ENCODE assay signal across 21 cellular contexts in genomic region chr18:35856178-35856577, GRCh38.
DNase-seq lines count a peak whose midpoint lies in the region; ATAC-seq, FAIRE-seq and TF ChIP-seq lines count a peak whose summit lies in the region.
"Had no signal": no experiment of that assay in that cellular context is flagged by ENCODE, and none has a peak within 500 bp of the region (broad histone marks: within the 10 kb centered on the region; RNA-seq: fewer than 3 reads in every experiment).

No MANE protein-coding gene starts in this region.

- H3K4me3 ChIP-seq in GM12864 (ENCODE audit: low read depth, low read length) = no peak overlapping the region
- no peak overlapping the region for H3K4me3 ChIP-seq in Loucy (ENCODE audit: low read length, poor library complexity, severe bottlenecking)
- no peak overlapping the region for H3K4me3 ChIP-seq in K562
- H3K4me3 ChIP-seq: A549, GM23248 had no signal

- no peaks in the 10 kb centered on the region for H4K20me1 ChIP-seq in Loucy (ENCODE audit: insufficient read depth, low read length, poor library complexity, severe bottlenecking)
- no peaks in the 10 kb centered on the region for H4K20me1 ChIP-seq in K562 (replicated peaks; ENCODE audit: control insufficient read depth, insufficient read depth, low read length)

- no peak for TF ChIP-seq RAD21 in K562 (CRISPR knock-in tag; conservative IDR thresholded peaks at IDR 0.05 in 1 of 2, IDR thresholded peaks at IDR 0.05 in 1 of 2)

- H3K9ac ChIP-seq in Loucy (ENCODE audit: low read depth, low read length, poor library complexity, severe bottlenecking) (no peak overlapping the region), K562 (ENCODE audit: insufficient read depth in 1 of 2, low read depth in 2 of 2, low read length in 2 of 2) (no peak overlapping the region)
- H3K9ac ChIP-seq: GM23248 had no signal

- intact Hi-C loops in K562 (cut with micrococcal nuclease) = no loop called here

- ATAC-seq in K562 = peak; percentile 63; the same call in 1 of the 3 replicates
- ATAC-seq: A549, HepG2 had no signal

- CTCF ChIA-PET in K562 (lab: Yijun Ruan, JAX; ENCODE audit: low intra/inter-chr PET ratio) = no interaction called here

- no peak overlapping the region for H3K4me2 ChIP-seq in Loucy (ENCODE audit: low read depth, low read length, poor library complexity, severe bottlenecking)
- no peak overlapping the region for H3K4me2 ChIP-seq in K562 (ENCODE audit: insufficient read depth, low read length)
- H3K4me2 ChIP-seq: A549 had no signal

- H3K4me1 Mint-ChIP-seq in osteocyte (ENCODE audit: unreplicated experiment) = no peaks in the 10 kb centered on the region
- H3K4me1 Mint-ChIP-seq: IgD-negative memory B cell had no signal

- H3K9me1 ChIP-seq in K562 (ENCODE audit: control insufficient read depth, insufficient read depth, low read length) = no peaks in the 10 kb centered on the region

- H3K27me3 Mint-ChIP-seq in osteocyte (ENCODE audit: unreplicated experiment) = peaks cover 10% of the 10 kb centered on the region

- H3K4me3 Mint-ChIP-seq in osteocyte (ENCODE audit: unreplicated experiment) = no peak overlapping the region
- H3K4me3 Mint-ChIP-seq: CD4-positive, alpha-beta T cell; IgD-negative memory B cell had no signal

- no peaks in the 10 kb centered on the region for H3K36me3 Mint-ChIP-seq in osteocyte (ENCODE audit: unreplicated experiment)

- no peak for TF ChIP-seq POLR2A in K562 (conservative IDR thresholded peaks at IDR 0.05)

- no peak overlapping the region for H3K27ac Mint-ChIP-seq in osteocyte (ENCODE audit: unreplicated experiment)
- H3K27ac Mint-ChIP-seq: CD4-positive, alpha-beta T cell; IgD-negative memory B cell had no signal

- TF ChIP-seq EP300 in K562 (IDR thresholded peaks at IDR 0.05; ENCODE audit: low read length) = no peak

- H3K27ac ChIP-seq in K562 (ENCODE audit: extremely low read depth, low read depth, low read length) = no peak overlapping the region
- H3K27ac ChIP-seq: 22Rv1, A549, C4-2B, GM23248 had no signal

- H3K9me3 ChIP-seq in Loucy (ENCODE audit: insufficient read depth, low read depth, low read length) (no peaks in the 10 kb centered on the region), K562 (replicated peaks; ENCODE audit: control insufficient read depth, insufficient read depth, low read depth, low read length) (no peaks in the 10 kb centered on the region)
- H3K9me3 ChIP-seq: A549, Caco-2 had no signal

- H3K27me3 ChIP-seq in Loucy (ENCODE audit: insufficient read depth, low read length, poor library complexity, severe bottlenecking) (no peaks in the 10 kb centered on the region), K562 (ENCODE audit: control insufficient read depth in 2 of 2, insufficient read depth in 2 of 2, low read length in 2 of 2) (peaks cover 4 to 7% of the 10 kb centered on the region in 2 experiments; a peak in 2 of 5 replicates)

- peaks cover 5% of the 10 kb centered on the region for H3K9me3 Mint-ChIP-seq in osteocyte (ENCODE audit: unreplicated experiment)

- H3K79me2 ChIP-seq in Loucy (ENCODE audit: insufficient read depth, low read length) (no peaks in the 10 kb centered on the region), K562 (ENCODE audit: control insufficient read depth, insufficient read depth, low read length) (no peaks in the 10 kb centered on the region)

- in situ Hi-C loops in K562 (cut with MboI) = no loop called here

- no peak for FAIRE-seq in K562 (lab: Jason Lieb, UNC)
- FAIRE-seq: A549, D721Med, G401.6, GM12891, GM19239, HepG2 had no signal

- no peaks in the 10 kb centered on the region for H3K9me2 ChIP-seq in Loucy (replicated peaks; ENCODE audit: low read depth, low read length)

- H3K4me1 ChIP-seq in Loucy (ENCODE audit: insufficient read depth, low read length, poor library complexity, severe bottlenecking) (no peaks in the 10 kb centered on the region), K562 (replicated peaks in 1 of 2; ENCODE audit: control insufficient read depth in 2 of 2, insufficient read depth in 2 of 2, low read length in 2 of 2) (no peaks in the 10 kb centered on the region)
- H3K4me1 ChIP-seq: A549, Caco-2 had no signal

- POLR2A ChIA-PET in K562 (lab: Yijun Ruan, JAX) = no interaction called here

- 0% methylated on average over 3 of the region's 3 CpGs for WGBS in K562 (ENCODE audit: insufficient coverage, low coverage, missing lambda C conversion rate)

- H2AFZ ChIP-seq in Loucy (ENCODE audit: low read length) (no peak overlapping the region), K562 (ENCODE audit: low read depth, low read length) (no peak overlapping the region)
- H2AFZ ChIP-seq: GM23248 had no signal

- BruUV-seq in K562 (replicated peaks; lab: Mats Ljungman, UMichigan) = no TSS peak

- peak; percentile 14 for TF ChIP-seq CTCF in GM12864 (IDR thresholded peaks at IDR 0.05; ENCODE audit: low read depth, low read length, missing control alignments)
- TF ChIP-seq CTCF in Loucy (conservative IDR thresholded peaks at IDR 0.05; ENCODE audit: low read length) = peak; percentile 36
- TF ChIP-seq CTCF in K562 (IDR thresholded peaks at IDR 0.05 in 2 of 3, conservative IDR thresholded peaks at IDR 0.05 in 1 of 3; ENCODE audit: insufficient read depth in 2 of 3, low read depth in 1 of 3, low read length in 3 of 3) = no peak
- no peak for TF ChIP-seq CTCF in osteocyte (IDR thresholded peaks at IDR 0.05)

- no peaks in the 10 kb centered on the region for H3F3A ChIP-seq in Loucy (ENCODE audit: low read depth)

- DNase-seq in GM12864 (ENCODE audit: low read depth) (no peak), K562 (ENCODE audit: extremely low read depth in 1 of 4, low spot score in 3 of 4) (no peak), osteocyte (ENCODE audit: extremely low spot score, unreplicated experiment) (peak; percentile 10), UCSD-AML1 (lab: John Stamatoyannopoulos, UW; ENCODE audit: unreplicated experiment) (no peak), dedifferentiated amniotic fluid mesenchymal stem cell (ENCODE audit: extremely low spot score) (no peak)
- no peak for DNase-seq in effector CD4-positive, alpha-beta T cell
- DNase-seq: AML-193; Caco-2; CD4-positive, alpha-beta T cell; GM23248; HCEC 1CT had no signal

- no peaks in the 10 kb centered on the region for H3K36me3 ChIP-seq in Loucy (ENCODE audit: insufficient read depth, low read length)
- H3K36me3 ChIP-seq in K562 (ENCODE audit: control insufficient read depth, insufficient read depth, low read length) = no peaks in the 10 kb centered on the region

TF ChIP-seq in K562, 482 proteins besides CTCF, POLR2A, EP300 and RAD21 (continues in another document):
- TF ChIP-seq SIX5 (IDR thresholded peaks at IDR 0.05; ENCODE audit: borderline replicate concordance in 1 of 2, insufficient read depth in 1 of 2, low read depth in 1 of 2, low read length in 2 of 2) (no peak), TARDBP (IDR thresholded peaks at IDR 0.05) (no peak), RREB1 (CRISPR knock-in tag; IDR thresholded peaks at IDR 0.05) (no peak), ATF6 (CRISPR knock-in tag; IDR thresholded peaks at IDR 0.05) (no peak), SMAD2 (IDR thresholded peaks at IDR 0.05; ENCODE audit: low read depth, low read length) (no peak)

Comparison
In these comparisons a context has a peak if more than half of its experiments do, and no peak if none do; other contexts are left out.
1. CTCF ChIP-seq: peak in GM12864 (single experiment) and Loucy (single experiment); none in K562 (0 of 3) and osteocyte (single experiment).